Comparison of ENCODE assay signal across 15 cellular contexts in genomic region chr12:129531004-129531403, GRCh38.
A peak's percentile ranks its signal among the peaks of the same experiment; 100 is the strongest.
DNase-seq lines count a peak whose midpoint lies in the region; ATAC-seq, FAIRE-seq and TF ChIP-seq lines count a peak whose summit lies in the region.
"Had no signal": no experiment of that assay in that cellular context is flagged by ENCODE, and none has a peak within 500 bp of the region (broad histone marks: within the 10 kb centered on the region; RNA-seq: fewer than 3 reads in every experiment).

No MANE protein-coding gene starts in this region.

- H3K36me3 ChIP-seq in hepatocyte (replicated peaks; ENCODE audit: insufficient read depth, low read depth) (no peaks in the 10 kb centered on the region), small intestine (ENCODE audit: control insufficient read depth in 2 of 2, insufficient read depth in 2 of 2, low read length in 2 of 2) (no peaks in the 10 kb centered on the region), upper lobe of left lung (no peaks in the 10 kb centered on the region)
- H3K36me3 ChIP-seq: tibial artery had no signal

- no peak overlapping the region for H3K4me3 Mint-ChIP-seq in T-helper 17 cell
- no peak overlapping the region for H3K4me3 Mint-ChIP-seq in chondrocyte (ENCODE audit: unreplicated experiment)
- H3K4me3 Mint-ChIP-seq: natural killer cell treated with Interleukin-12 subunit alpha and Interleukin-12 subunit beta and Interleukin-15 and Interleukin-18, amount 100 ng/mL, for 72 hours had no signal

- 46% methylated on average over 14 of the region's 14 CpGs for WGBS in hepatocyte (ENCODE audit: low lambda C conversion rate, missing lambda C conversion rate)
- WGBS in small intestine, 3 donors, result 10 to 40% (median 31%) methylated on average over 14 of the region's 14 CpGs
- WGBS in upper lobe of left lung, 2 donors, result 57 to 65% methylated on average over 14 of the region's 14 CpGs

- no peaks in the 10 kb centered on the region for H3K27me3 ChIP-seq in hepatocyte
- H3K27me3 ChIP-seq in small intestine (ENCODE audit: control insufficient read depth in 2 of 2, insufficient read depth in 2 of 2, low read length in 2 of 2), result no peaks in the 10 kb centered on the region
- H3K27me3 ChIP-seq in upper lobe of left lung, result no peaks in the 10 kb centered on the region
- H3K27me3 ChIP-seq: tibial artery had no signal

- no peak overlapping the region for H2AFZ ChIP-seq in hepatocyte

- no peak overlapping the region for H3K27ac Mint-ChIP-seq in T-helper 17 cell
- no peak overlapping the region for H3K27ac Mint-ChIP-seq in chondrocyte (ENCODE audit: unreplicated experiment)
- H3K27ac Mint-ChIP-seq: natural killer cell treated with Interleukin-12 subunit alpha and Interleukin-12 subunit beta and Interleukin-15 and Interleukin-18, amount 100 ng/mL, for 72 hours had no signal

- TF ChIP-seq CTCF in hepatocyte (IDR thresholded peaks at IDR 0.05; ENCODE audit: poor library complexity), result no peak
- TF ChIP-seq CTCF in upper lobe of left lung (IDR thresholded peaks at IDR 0.05), result no peak
- TF ChIP-seq CTCF in chondrocyte (IDR thresholded peaks at IDR 0.05), result no peak

- FAIRE-seq in small intestine (lab: Jason Lieb, UNC), result no peak

- peak overlapping the region; percentile 65 for H3K4me2 ChIP-seq in hepatocyte

- H3K9me2 ChIP-seq in hepatocyte (replicated peaks; ENCODE audit: insufficient read depth), result no peaks in the 10 kb centered on the region

- no peaks in the 10 kb centered on the region for H3K27me3 Mint-ChIP-seq in T-helper 17 cell
- no peaks in the 10 kb centered on the region for H3K27me3 Mint-ChIP-seq in chondrocyte (ENCODE audit: low read depth)

- TF ChIP-seq EP300 in upper lobe of left lung (IDR thresholded peaks at IDR 0.05), result no peak

- H3K4me1 ChIP-seq in hepatocyte (ENCODE audit: insufficient read depth), result peaks cover 9% of the 10 kb centered on the region
- no peaks in the 10 kb centered on the region for H3K4me1 ChIP-seq in small intestine (ENCODE audit: control insufficient read depth in 2 of 2, insufficient read depth in 1 of 2, low read depth in 1 of 2, low read length in 1 of 2)
- H3K4me1 ChIP-seq in upper lobe of left lung, result no peaks in the 10 kb centered on the region
- H3K4me1 ChIP-seq: tibial artery had no signal

- peak; percentile 1 for DNase-seq in NCI-H2171 treated with DMSO at 0.1 percent for 48 hours (lab: John Stamatoyannopoulos, UW)
- DNase-seq in NCI-H2171 (lab: John Stamatoyannopoulos, UW), result no peak
- DNase-seq in NCI-H748 (lab: John Stamatoyannopoulos, UW; ENCODE audit: unreplicated experiment), result peak; percentile 93
- peak; percentile 86 for DNase-seq in hepatocyte (ENCODE audit: low spot score)
- peak; percentile 97 for DNase-seq in small intestine
- DNase-seq in upper lobe of left lung, result no peak
- no peak for DNase-seq in T-helper 17 cell
- DNase-seq in chondrocyte (ENCODE audit: low spot score), result no peak
- DNase-seq: activated CD4-positive, alpha-beta T cell treated with anti-CD3 and anti-CD28 coated beads, Interleukin-2, amount 50 U/mL, for 1 hour; activated gamma-delta T cell; central memory CD4-positive, alpha-beta T cell; DMS79; NCI-H446; tibial artery had no signal

- ATAC-seq in upper lobe of left lung (ENCODE audit: low FRiP score in 2 of 2) (no peak), T-helper 17 cell (no peak)
- ATAC-seq: natural killer cell treated with Interleukin-12 subunit alpha and Interleukin-12 subunit beta and Interleukin-15 and Interleukin-18, amount 100 ng/mL, for 72 hours had no signal

- no peaks in the 10 kb centered on the region for H3K4me1 Mint-ChIP-seq in T-helper 17 cell
- H3K4me1 Mint-ChIP-seq in chondrocyte (ENCODE audit: low read depth), result no peaks in the 10 kb centered on the region

- H3K36me3 Mint-ChIP-seq in T-helper 17 cell (ENCODE audit: low read depth) (no peaks in the 10 kb centered on the region), chondrocyte (ENCODE audit: low read depth) (no peaks in the 10 kb centered on the region)
- H3K36me3 Mint-ChIP-seq: natural killer cell treated with Interleukin-12 subunit alpha and Interleukin-12 subunit beta and Interleukin-15 and Interleukin-18, amount 100 ng/mL, for 72 hours had no signal

- no peak for TF ChIP-seq POLR2A in upper lobe of left lung (IDR thresholded peaks at IDR 0.05)

- H3K9me3 ChIP-seq in hepatocyte (ENCODE audit: low read depth), result no peaks in the 10 kb centered on the region
- H3K9me3 ChIP-seq in small intestine (ENCODE audit: control insufficient read depth, low read depth), result no peaks in the 10 kb centered on the region
- H3K9me3 ChIP-seq in upper lobe of left lung, result no peaks in the 10 kb centered on the region
- no peaks in the 10 kb centered on the region for H3K9me3 ChIP-seq in T-helper 17 cell (ENCODE audit: control insufficient read depth, low read length, poor library complexity, severe bottlenecking)
- H3K9me3 ChIP-seq: tibial artery had no signal

- no peaks in the 10 kb centered on the region for H3K79me2 ChIP-seq in hepatocyte

- H3K27ac ChIP-seq in hepatocyte, result peak overlapping the region; percentile 91
- H3K27ac ChIP-seq in small intestine (ENCODE audit: low read depth in 1 of 2, low read length in 1 of 2), result no peak overlapping the region
- H3K27ac ChIP-seq in upper lobe of left lung, result no peak overlapping the region
- H3K27ac ChIP-seq: tibial artery had no signal

- H3K9me3 Mint-ChIP-seq in chondrocyte (ENCODE audit: low read depth), result no peaks in the 10 kb centered on the region
- H3K9me3 Mint-ChIP-seq: natural killer cell treated with Interleukin-12 subunit alpha and Interleukin-12 subunit beta and Interleukin-15 and Interleukin-18, amount 100 ng/mL, for 72 hours had no signal

- H3K4me3 ChIP-seq in hepatocyte (no peak overlapping the region), small intestine (ENCODE audit: low read depth in 1 of 2, low read length in 2 of 2) (no peak overlapping the region), upper lobe of left lung (no peak overlapping the region)
- H3K4me3 ChIP-seq: tibial artery had no signal

- no peaks in the 10 kb centered on the region for H4K20me1 ChIP-seq in hepatocyte (ENCODE audit: insufficient read depth, poor library complexity, severe bottlenecking)

Comparison
In these comparisons a context has a peak if more than half of its experiments do, and no peak if none do; other contexts are left out.
1. DNase-seq: peak in NCI-H2171 treated with DMSO at 0.1 percent for 48 hours (single experiment), NCI-H748 (single experiment), hepatocyte (single experiment) and small intestine (single experiment); none in NCI-H2171 (single experiment), upper lobe of left lung (0 of 2), T-helper 17 cell (0 of 3) and chondrocyte (single experiment).